ENCODE assay signal across 1 cellular context in the genomic region with DNA sequence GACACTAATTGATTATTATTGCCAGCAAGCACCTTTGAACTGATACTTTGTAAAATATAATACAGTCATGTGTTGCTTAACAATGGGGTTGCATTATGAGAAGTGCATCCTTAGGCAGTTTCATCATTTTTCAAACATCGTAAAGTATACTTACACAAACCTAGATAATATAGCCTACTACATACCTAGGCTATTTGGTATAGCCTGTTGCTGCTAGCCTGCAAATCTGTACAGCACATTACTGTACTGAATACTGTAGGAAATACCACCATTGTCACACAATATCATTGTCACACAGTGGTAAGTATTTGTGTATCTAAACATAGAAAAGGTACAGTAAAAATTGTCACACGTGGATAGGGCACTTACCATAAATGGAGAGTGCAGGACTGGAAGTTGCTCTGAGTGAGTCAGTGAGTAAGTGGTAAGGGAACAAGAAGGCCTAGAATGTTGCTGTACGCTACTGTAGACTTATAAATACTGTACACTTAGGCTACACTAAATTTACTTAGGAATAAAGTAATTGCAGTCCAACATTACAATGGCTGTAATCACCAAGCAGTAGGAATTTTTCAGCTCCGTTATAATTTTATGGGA.
TF ChIP-seq lines count a peak whose summit lies in the region.

No MANE protein-coding gene starts in this region.

TF ChIP-seq in K562, 482 proteins besides CTCF, POLR2A, EP300 and RAD21:
- TF ChIP-seq, protein P1, sequence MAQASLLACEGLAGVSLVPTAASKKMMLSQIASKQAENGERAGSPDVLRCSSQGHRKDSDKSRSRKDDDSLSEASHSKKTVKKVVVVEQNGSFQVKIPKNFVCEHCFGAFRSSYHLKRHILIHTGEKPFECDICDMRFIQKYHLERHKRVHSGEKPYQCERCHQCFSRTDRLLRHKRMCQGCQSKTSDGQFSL (CRISPR knock-in tag; IDR thresholded peaks at IDR 0.05) = no peak
- TF ChIP-seq, protein P1 (tag; IDR thresholded peaks at IDR 0.05) = no peak
- TF ChIP-seq ZNF407 (IDR thresholded peaks at IDR 0.05; ENCODE audit: low read depth) (no peak), NR4A1 (CRISPR knock-in tag; IDR thresholded peaks at IDR 0.05) (no peak), NR4A1 (tag; IDR thresholded peaks at IDR 0.05) (no peak), NELFE (IDR thresholded peaks at IDR 0.05; ENCODE audit: insufficient read depth, insufficient read length) (no peak), MED1 (CRISPR knock-in tag; IDR thresholded peaks at IDR 0.05; ENCODE audit: borderline replicate concordance) (no peak), ZNF23 (CRISPR knock-in tag; IDR thresholded peaks at IDR 0.05) (no peak), NONO (IDR thresholded peaks at IDR 0.05; ENCODE audit: low read depth in 2 of 2, low read length in 1 of 2) (no peak), ZNF354B (CRISPR knock-in tag; IDR thresholded peaks at IDR 0.05) (no peak), ZNF224 (CRISPR knock-in tag; IDR thresholded peaks at IDR 0.05) (no peak), ZNF347 (CRISPR knock-in tag; IDR thresholded peaks at IDR 0.05; ENCODE audit: low read depth) (no peak), ZNF232 (CRISPR knock-in tag; IDR thresholded peaks at IDR 0.05) (no peak), ATF7 (IDR thresholded peaks at IDR 0.05) (no peak), HINFP (tag; conservative IDR thresholded peaks at IDR 0.05; ENCODE audit: low read depth) (no peak), ZNF212 (CRISPR knock-in tag; IDR thresholded peaks at IDR 0.05) (no peak)
